ENCODE assay signal across 8 cellular contexts in genomic region chr10:103659674-103660363, GRCh38.
A peak's percentile ranks its signal among the peaks of the same experiment; 100 is the strongest.
DNase-seq lines count a peak whose midpoint lies in the region; ATAC-seq and TF ChIP-seq lines count a peak whose summit lies in the region.

No MANE protein-coding gene starts in this region.

- H3K18ac ChIP-seq in H9 (ENCODE audit: insufficient read length, low read depth, low read length) = peak overlapping the region; percentile 36

- H3K23ac ChIP-seq in H9 (ENCODE audit: insufficient read length, low read depth, low read length) = no peak overlapping the region

- H3K27ac Mint-ChIP-seq in H9 = no peak overlapping the region; a peak in 1 of 7 replicates
- H3K27ac Mint-ChIP-seq in naive thymus-derived CD8-positive, alpha-beta T cell = peak overlapping the region; percentile 86 to 96 (median 94)

- no peaks in the 10 kb centered on the region for H3K79me2 ChIP-seq in H9 (ENCODE audit: insufficient read depth, low read length)

- POLR2A ChIA-PET in naive thymus-derived CD8-positive, alpha-beta T cell (lab: Charles Lee) = interaction anchor here (0.8 to 2.6 kb wide), 7 partner anchors 9 to 263 kb away, joined by 3 to 21 read pairs (median 4); partner anchors contain the start of genes ATP5MK and PDCD11

- no peak overlapping the region for H3K56ac ChIP-seq in H9 (ENCODE audit: insufficient read length, low read depth, low read length)

- H2AFZ ChIP-seq in H9 (ENCODE audit: low read length) = no peak overlapping the region

- H2BK15ac ChIP-seq in H9 (ENCODE audit: low read depth, low read length) = no peak overlapping the region

- H3K4me3 Mint-ChIP-seq in H9 = no peak overlapping the region
- H3K4me3 Mint-ChIP-seq in activated T-cell treated with anti-CD3 and anti-CD28 coated beads, Interleukin-2, amount 50 U/mL, for 4 hours = peak overlapping the region; percentile 88
- peak overlapping the region; percentile 86 to 95 (median 90) for H3K4me3 Mint-ChIP-seq in naive thymus-derived CD8-positive, alpha-beta T cell

- peaks cover 0 to 27% (median 22%) of the 10 kb centered on the region in 5 donors for H3K36me3 ChIP-seq in subcutaneous abdominal adipose tissue (ENCODE audit: control insufficient read depth in 5 of 5, insufficient read depth in 5 of 5, low read length in 5 of 5)

- peak; percentile 87 to 92 for ATAC-seq in activated T-cell treated with anti-CD3 and anti-CD28 coated beads, Interleukin-2, amount 50 U/mL, for 4 hours
- peak; percentile 54 for ATAC-seq in esophagus mucosa
- ATAC-seq in naive thymus-derived CD8-positive, alpha-beta T cell = peak; percentile 66 to 83

- peaks cover 14 to 25% of the 10 kb centered on the region in 2 experiments for H3K4me1 Mint-ChIP-seq in H9
- H3K4me1 Mint-ChIP-seq in activated T-cell treated with anti-CD3 and anti-CD28 coated beads, Interleukin-2, amount 50 U/mL, for 4 hours (ENCODE audit: low read depth) = peaks cover 14% of the 10 kb centered on the region
- peaks cover 7 to 26% (median 18%) of the 10 kb centered on the region in 4 donors for H3K4me1 Mint-ChIP-seq in naive thymus-derived CD8-positive, alpha-beta T cell

- no peak overlapping the region for H4K5ac ChIP-seq in H9 (ENCODE audit: insufficient read length, low read depth, low read length)

- no peak overlapping the region for H3K4ac ChIP-seq in H9 (ENCODE audit: low read depth, low read length)

- no peak overlapping the region for H3K4me2 ChIP-seq in H9 (ENCODE audit: insufficient read depth, insufficient read length, low read length)

- no peak overlapping the region for H2AK5ac ChIP-seq in H9 (ENCODE audit: insufficient read length, low read length)

- H3K14ac ChIP-seq in H9 (ENCODE audit: insufficient read depth, low read length) = peak overlapping the region; percentile 54

- no peak overlapping the region for H2BK5ac ChIP-seq in H9 (ENCODE audit: insufficient read length, low read length)

- H3K27me3 ChIP-seq in H9 (ENCODE audit: insufficient read depth, low read length) = no peaks in the 10 kb centered on the region
- no peaks in the 10 kb centered on the region for H3K27me3 ChIP-seq in subcutaneous abdominal adipose tissue (ENCODE audit: control insufficient read depth in 5 of 5, insufficient read depth in 4 of 5, low read length in 5 of 5)

- H4K20me1 ChIP-seq in H9 (ENCODE audit: control insufficient read depth, insufficient read depth, insufficient read length) = no peaks in the 10 kb centered on the region

- no peak overlapping the region for H3T11ph ChIP-seq in H9 (ENCODE audit: low read length)

- H2BK120ac ChIP-seq in H9 (ENCODE audit: low read depth, low read length, poor library complexity, severe bottlenecking) = no peak overlapping the region

- H3K4me1 ChIP-seq in H9 (ENCODE audit: insufficient read depth, low read length) = no peaks in the 10 kb centered on the region
- peaks cover 5 to 55% (median 42%) of the 10 kb centered on the region in 5 donors for H3K4me1 ChIP-seq in subcutaneous abdominal adipose tissue (ENCODE audit: control insufficient read depth in 5 of 5, insufficient read depth in 5 of 5, low read length in 5 of 5)

- H3K4me3 ChIP-seq in GM12875 (ENCODE audit: low read depth, low read length) (peak overlapping the region; percentile 38), subcutaneous abdominal adipose tissue (ENCODE audit: low read depth in 1 of 5, low read length in 5 of 5) (peak overlapping the region; percentile 65 to 72 (median 71))

- H3K27ac ChIP-seq in H9 (ENCODE audit: insufficient read length, low read depth, low read length) (no peak overlapping the region), subcutaneous abdominal adipose tissue (ENCODE audit: low read depth, low read length) (peak overlapping the region; percentile 78)

- H3K27me3 Mint-ChIP-seq in H9 (ENCODE audit: low read depth) = no peaks in the 10 kb centered on the region
- no peaks in the 10 kb centered on the region for H3K27me3 Mint-ChIP-seq in activated T-cell treated with anti-CD3 and anti-CD28 coated beads, Interleukin-2, amount 50 U/mL, for 4 hours (ENCODE audit: low read depth)
- no peaks in the 10 kb centered on the region for H3K27me3 Mint-ChIP-seq in naive thymus-derived CD8-positive, alpha-beta T cell

- H2BK20ac ChIP-seq in H9 (ENCODE audit: low read depth, low read length, poor library complexity, severe bottlenecking) = no peak overlapping the region

- no peak overlapping the region for H3K9ac ChIP-seq in H9 (ENCODE audit: extremely low read depth, insufficient read length, low read length)
- peak overlapping the region in 4 of 5 donors; percentile 57 to 82 (median 66) for H3K9ac ChIP-seq in subcutaneous abdominal adipose tissue (ENCODE audit: low read length in 5 of 5)

- H2BK12ac ChIP-seq in H9 (ENCODE audit: insufficient read length, low read depth, low read length) = no peak overlapping the region

- no peaks in the 10 kb centered on the region for H3K23me2 ChIP-seq in H9 (ENCODE audit: insufficient read length, low read depth, low read length, poor library complexity, severe bottlenecking)

- H4K8ac ChIP-seq in H9 (replicated peaks; ENCODE audit: insufficient read length, low read depth, low read length) = no peak overlapping the region

- no peak overlapping the region for H4K91ac ChIP-seq in H9 (ENCODE audit: insufficient read length, low read depth, low read length)

- no peaks in the 10 kb centered on the region for H3K79me1 ChIP-seq in H9 (ENCODE audit: insufficient read depth, low read depth, low read length, poor library complexity, severe bottlenecking)

- DNase-seq in H9 = no peak
- peak; percentile 62 for DNase-seq in NCI-H2029 treated with DMSO at 0.1 percent for 48 hours (lab: John Stamatoyannopoulos, UW)
- DNase-seq in activated T-cell treated with anti-CD3 and anti-CD28 coated beads, Interleukin-2, amount 50 U/mL, for 4 hours = peak; percentile 43
- peak in 8 of 10 donors; percentile 40 to 65 (median 50) for DNase-seq in naive thymus-derived CD8-positive, alpha-beta T cell
- DNase-seq in NCI-H2171 (lab: John Stamatoyannopoulos, UW) = no peak

- H3K36me3 Mint-ChIP-seq in H9 (ENCODE audit: insufficient read depth in 1 of 3, low read depth in 3 of 3) = peaks cover 12 to 20% (median 17%) of the 10 kb centered on the region in 3 experiments; a peak in 6 of 7 replicates
- H3K36me3 Mint-ChIP-seq in activated T-cell treated with anti-CD3 and anti-CD28 coated beads, Interleukin-2, amount 50 U/mL, for 4 hours (ENCODE audit: insufficient read depth) = peaks cover 7% of the 10 kb centered on the region
- peaks cover 0 to 14% (median 8%) of the 10 kb centered on the region in 3 donors for H3K36me3 Mint-ChIP-seq in naive thymus-derived CD8-positive, alpha-beta T cell

- H3K9me3 ChIP-seq in H9 (ENCODE audit: control insufficient read depth, low read depth, low read length) (no peaks in the 10 kb centered on the region), subcutaneous abdominal adipose tissue (ENCODE audit: control insufficient read depth in 5 of 5, low read length in 5 of 5) (peaks cover 0 to 10% (median 9%) of the 10 kb centered on the region in 5 donors)

- H3K9me3 Mint-ChIP-seq in H9 = peaks cover 0 to 3% of the 10 kb centered on the region in 2 experiments; a peak in 2 of 5 replicates
- peaks cover 4% of the 10 kb centered on the region for H3K9me3 Mint-ChIP-seq in activated T-cell treated with anti-CD3 and anti-CD28 coated beads, Interleukin-2, amount 50 U/mL, for 4 hours
- H3K9me3 Mint-ChIP-seq in naive thymus-derived CD8-positive, alpha-beta T cell = peaks cover 0 to 3% (median 0%) of the 10 kb centered on the region in 9 donors

- TF ChIP-seq CTCF in GM12875 (IDR thresholded peaks at IDR 0.05; ENCODE audit: borderline replicate concordance, insufficient read depth, low read depth, low read length) (no peak), H9 (conservative IDR thresholded peaks at IDR 0.05) (peak; percentile 10; the same call in 1 of the 3 replicates)

- no CpG with 5 or more reads among the region's 11 CpGs for WGBS in H9 (ENCODE audit: extremely low coverage, insufficient read length, low lambda C conversion rate)

Comparison
In these comparisons a context has a peak if more than half of its experiments do, and no peak if none do; other contexts are left out.
1. DNase-seq: peak in NCI-H2029 treated with DMSO at 0.1 percent for 48 hours (single experiment), activated T-cell treated with anti-CD3 and anti-CD28 coated beads, Interleukin-2, amount 50 U/mL, for 4 hours (single experiment) and naive thymus-derived CD8-positive, alpha-beta T cell (8 of 10); none in H9 (single experiment) and NCI-H2171 (single experiment).
2. H3K27ac Mint-ChIP-seq: peak in naive thymus-derived CD8-positive, alpha-beta T cell (10 of 10); none in H9 (0 of 3).
3. H3K4me3 Mint-ChIP-seq: peak in activated T-cell treated with anti-CD3 and anti-CD28 coated beads, Interleukin-2, amount 50 U/mL, for 4 hours (single experiment) and naive thymus-derived CD8-positive, alpha-beta T cell (10 of 10); none in H9 (0 of 2).
4. Peak in every context shown above with its lines, with median percentiles within 50 percentile points of each other: ATAC-seq.